Comparison of ENCODE assay signal across 8 cellular contexts in genomic region chr1:6783956-6784559, GRCh38. TPM values are rescaled to one million over a fixed set of nuclear protein-coding genes. Genes with fewer than 3 reads are reported as not detected.
DNase-seq lines count a peak whose midpoint lies in the region; TF ChIP-seq lines count a peak whose summit lies in the region.

No MANE protein-coding gene starts in this region.

- H3K4me2 ChIP-seq in neural cell (ENCODE audit: low read length), result peak overlapping the region; percentile 93

- peaks cover 25% of the 10 kb centered on the region for H3K4me1 Mint-ChIP-seq in endothelial cell (ENCODE audit: unreplicated experiment)

- peak overlapping the region; percentile 92 for H3K4me3 Mint-ChIP-seq in endothelial cell (ENCODE audit: unreplicated experiment)

- no peak for TF ChIP-seq RAD21 in neural cell (conservative IDR thresholded peaks at IDR 0.05)

- H3K27me3 ChIP-seq in Peyer's patch (no peaks in the 10 kb centered on the region), neural cell (ENCODE audit: insufficient read depth, low read depth, low read length) (no peaks in the 10 kb centered on the region)

- H3K36me3 ChIP-seq in ES-I3 (ENCODE audit: insufficient read depth, low read length) (no peaks in the 10 kb centered on the region; the same call in 1 of the 2 replicates), HEK293 (ENCODE audit: control insufficient read depth in 2 of 2, insufficient read depth in 1 of 2, low read length in 2 of 2) (peaks cover 0 to 10% of the 10 kb centered on the region in 2 experiments; a peak in 1 of 3 replicates), Peyer's patch (no peaks in the 10 kb centered on the region), neural cell (ENCODE audit: insufficient read depth, low read length) (no peaks in the 10 kb centered on the region)

- H3K27ac ChIP-seq in HEK293 (ENCODE audit: extremely low read depth, low read depth, low read length) (peak overlapping the region; percentile 92), Peyer's patch (peak overlapping the region; percentile 96 to 98 (median 97)), neural cell (ENCODE audit: low read length) (peak overlapping the region; percentile 77)

- H3K9me3 Mint-ChIP-seq in endothelial cell (ENCODE audit: unreplicated experiment), result no peaks in the 10 kb centered on the region

- H3K27ac Mint-ChIP-seq in endothelial cell (ENCODE audit: unreplicated experiment), result peak overlapping the region; percentile 91

- no peaks in the 10 kb centered on the region for H4K20me1 ChIP-seq in neural cell (ENCODE audit: insufficient read depth)

- H3F3A ChIP-seq in neural cell (ENCODE audit: insufficient read depth, low read length, poor library complexity, severe bottlenecking), result no peaks in the 10 kb centered on the region

- DNase-seq in Peyer's patch, result no peak
- no peak for DNase-seq in endothelial cell (ENCODE audit: low spot score)
- DNase-seq in T-helper 9 cell, result no peak
- DNase-seq in activated CD4-positive, alpha-beta T cell treated with anti-CD3 and anti-CD28 coated beads for 1 hour, result no peak
- no peak for DNase-seq in hypothalamus (lab: John Stamatoyannopoulos, UW)

- peaks cover 11% of the 10 kb centered on the region for H3K27me3 Mint-ChIP-seq in endothelial cell (ENCODE audit: unreplicated experiment)

- peak overlapping the region; percentile 5 for H2AFZ ChIP-seq in neural cell (ENCODE audit: low read depth, low read length)

- CTCF ChIA-PET in HEK293 (lab: Yijun Ruan, JAX), result interaction anchor here (0.6 to 1.3 kb wide), 2 partner anchors 64 to 109 kb away, joined by 3 to 7 read pairs; no protein-coding TSS in a partner anchor

- TF ChIP-seq POLR2A in Peyer's patch (IDR thresholded peaks at IDR 0.05), result no peak

- H3K4me1 ChIP-seq in ES-I3 (ENCODE audit: insufficient read depth, low read length) (peaks cover 21% of the 10 kb centered on the region; the same call in 1 of the 2 replicates), HEK293 (ENCODE audit: control insufficient read depth, insufficient read depth, low read length) (no peaks in the 10 kb centered on the region), Peyer's patch (peaks cover 2 to 17% (median 9%) of the 10 kb centered on the region in 4 donors)

- POLR2A ChIA-PET in HEK293 (lab: Yijun Ruan, JAX), result interaction anchor here (0.8 to 2.2 kb wide), 10 partner anchors 13 to 286 kb away, joined by 3 to 9 read pairs (median 4); partner anchors contain the start of gene DNAJC11

- peaks cover 11% of the 10 kb centered on the region for H3K36me3 Mint-ChIP-seq in endothelial cell (ENCODE audit: low read depth, unreplicated experiment)

- peak overlapping the region; percentile 77 for H3K4me3 ChIP-seq in HEK293 (ENCODE audit: low read depth, low read length)
- peak overlapping the region; percentile 66 to 81 (median 75) for H3K4me3 ChIP-seq in Peyer's patch
- H3K4me3 ChIP-seq in neural cell (ENCODE audit: low read length), result peak overlapping the region; percentile 98

- H3K9me3 ChIP-seq in ES-I3 (ENCODE audit: control insufficient read depth, insufficient read depth, low read length) (no peaks in the 10 kb centered on the region), HEK293 (ENCODE audit: control insufficient read depth, insufficient read depth, low read depth, low read length) (no peaks in the 10 kb centered on the region), Peyer's patch (no peaks in the 10 kb centered on the region), neural cell (ENCODE audit: low read length) (no peaks in the 10 kb centered on the region)

- peaks cover 30% of the 10 kb centered on the region for H3K79me2 ChIP-seq in neural cell (replicated peaks; ENCODE audit: insufficient read depth, low read length)

- no peak for TF ChIP-seq EP300 in neural cell (conservative IDR thresholded peaks at IDR 0.05; ENCODE audit: poor library complexity, severe bottlenecking)

- peak overlapping the region; percentile 80 for H3K9ac ChIP-seq in ES-I3 (ENCODE audit: low read depth, low read length)
- peak overlapping the region; percentile 76 for H3K9ac ChIP-seq in neural cell (ENCODE audit: low read length)

- TF ChIP-seq CTCF in HEK293 (tag by site-specific recombination; IDR thresholded peaks at IDR 0.05) (no peak), Peyer's patch (IDR thresholded peaks at IDR 0.05) (no peak), endothelial cell (IDR thresholded peaks at IDR 0.05; ENCODE audit: unreplicated experiment) (no peak), neural cell (IDR thresholded peaks at IDR 0.05; ENCODE audit: poor library complexity, severe bottlenecking) (no peak)

- H3K9me2 ChIP-seq in neural cell (ENCODE audit: insufficient read depth, low read length), result no peaks in the 10 kb centered on the region

TF ChIP-seq in HEK293, 187 proteins besides CTCF, POLR2A, EP300 and RAD21 (continues in another document):
- TF ChIP-seq PRDM1 (tag by site-specific recombination; IDR thresholded peaks at IDR 0.05) (peak; percentile 55), IKZF3 (tag by site-specific recombination; IDR thresholded peaks at IDR 0.05) (no peak), ZNF274 (IDR thresholded peaks at IDR 0.05; ENCODE audit: low read length) (no peak), ZNF274 (tag by site-specific recombination; IDR thresholded peaks at IDR 0.05; ENCODE audit: borderline replicate concordance) (no peak), ZNF324 (tag by site-specific recombination; IDR thresholded peaks at IDR 0.05) (0 out of 2 replicates have a peak, but pooled peaks have one; percentile 28), ZNF596 (tag by site-specific recombination; IDR thresholded peaks at IDR 0.05) (no peak), ZBTB20 (tag by site-specific recombination; IDR thresholded peaks at IDR 0.05) (peak; percentile 99), KLF7 (tag by site-specific recombination; IDR thresholded peaks at IDR 0.05; ENCODE audit: borderline replicate concordance) (no peak), ZNF311 (tag by site-specific recombination; IDR thresholded peaks at IDR 0.05; ENCODE audit: borderline replicate concordance) (no peak), ZNF677 (tag by site-specific recombination; IDR thresholded peaks at IDR 0.05) (no peak), ZBTB7A (tag by site-specific recombination; IDR thresholded peaks at IDR 0.05; ENCODE audit: low read depth) (no peak)
- TF ChIP-seq, protein P1, sequence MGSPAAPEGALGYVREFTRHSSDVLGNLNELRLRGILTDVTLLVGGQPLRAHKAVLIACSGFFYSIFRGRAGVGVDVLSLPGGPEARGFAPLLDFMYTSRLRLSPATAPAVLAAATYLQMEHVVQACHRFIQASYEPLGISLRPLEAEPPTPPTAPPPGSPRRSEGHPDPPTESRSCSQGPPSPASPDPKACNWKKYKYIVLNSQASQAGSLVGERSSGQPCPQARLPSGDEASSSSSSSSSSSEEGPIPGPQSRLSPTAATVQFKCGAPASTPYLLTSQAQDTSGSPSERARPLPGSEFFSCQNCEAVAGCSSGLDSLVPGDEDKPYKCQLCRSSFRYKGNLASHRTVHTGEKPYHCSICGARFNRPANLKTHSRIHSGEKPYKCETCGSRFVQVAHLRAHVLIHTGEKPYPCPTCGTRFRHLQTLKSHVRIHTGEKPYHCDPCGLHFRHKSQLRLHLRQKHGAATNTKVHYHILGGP (tag by site-specific recombination; IDR thresholded peaks at IDR 0.05), result no peak

TF ChIP-seq in neural cell, 6 proteins besides CTCF, POLR2A, EP300 and RAD21:
- TF ChIP-seq TAF1 (IDR thresholded peaks at IDR 0.05; ENCODE audit: low read depth), result no peak
- TF ChIP-seq EZH2 (IDR thresholded peaks at IDR 0.05; ENCODE audit: borderline replicate concordance, insufficient read depth, low read length, poor library complexity, severe bottlenecking), result no peak
- no peak for TF ChIP-seq POLR2AphosphoS5 (IDR thresholded peaks at IDR 0.05)
- no peak for TF ChIP-seq REST (IDR thresholded peaks at IDR 0.05; ENCODE audit: borderline replicate concordance)
- no peak for TF ChIP-seq MXI1 (conservative IDR thresholded peaks at IDR 0.05; ENCODE audit: poor library complexity, severe bottlenecking)
- no peak for TF ChIP-seq SMC3 (conservative IDR thresholded peaks at IDR 0.05; ENCODE audit: poor library complexity)

RNA-seq across cellular contexts. Expression of gene CAMTA1, which starts 1.2 kb away (rescaled TPM):
- 10 to 100 TPM; 57.4 to 88.3 (median 62.1) TPM for total RNA-seq in Peyer's patch
- 87.3 TPM for total RNA-seq in endothelial cell (ENCODE audit: unreplicated experiment)
- polyA plus RNA-seq in neural cell, result 162 and 181 TPM in 2 replicates
- polyA minus RNA-seq in neural cell, result 176 and 194 TPM in 2 replicates
